8 cellular contexts compared by ENCODE assay signal in genomic region chr3:107208100-107208499, GRCh38.
DNase-seq lines count a peak whose midpoint lies in the region; ATAC-seq and TF ChIP-seq lines count a peak whose summit lies in the region.

No MANE protein-coding gene starts in this region.

- peaks cover 8% of the 10 kb centered on the region for H3K9me1 ChIP-seq in IMR-90 (ENCODE audit: insufficient read depth, low read length)

- H4K20me1 ChIP-seq in IMR-90 (ENCODE audit: insufficient read depth, low read length), result no peaks in the 10 kb centered on the region

- no peak overlapping the region for H2AFZ ChIP-seq in IMR-90 (replicated peaks; ENCODE audit: low read length, poor library complexity)

- no peak for TF ChIP-seq EP300 in transverse colon (IDR thresholded peaks at IDR 0.05; ENCODE audit: low read depth)

- H3K36me3 ChIP-seq in IMR-90 (ENCODE audit: control insufficient read depth, insufficient read depth, low read length) (no peaks in the 10 kb centered on the region), breast epithelium (no peaks in the 10 kb centered on the region), left lung (no peaks in the 10 kb centered on the region), transverse colon (no peaks in the 10 kb centered on the region)

- no peaks in the 10 kb centered on the region for H3K27me3 ChIP-seq in IMR-90 (ENCODE audit: control insufficient read depth, insufficient read depth, low read length)
- no peaks in the 10 kb centered on the region for H3K27me3 ChIP-seq in breast epithelium
- no peaks in the 10 kb centered on the region for H3K27me3 ChIP-seq in left lung
- H3K27me3 ChIP-seq in transverse colon, result no peaks in the 10 kb centered on the region

- H4K5ac ChIP-seq in IMR-90 (ENCODE audit: low read depth, low read length), result no peak overlapping the region

- no peak overlapping the region for H4K8ac ChIP-seq in IMR-90 (ENCODE audit: low read depth in 2 of 2, low read length in 2 of 2)

- H3K14ac ChIP-seq in IMR-90 (replicated peaks; ENCODE audit: low read depth, low read length), result no peak overlapping the region

- H3K79me1 ChIP-seq in IMR-90 (ENCODE audit: low read depth in 1 of 2, low read length in 2 of 2), result 0 out of 4 replicates have a peak, but pooled peaks cover 0 to 3% of the 10 kb centered on the region in 2 experiments

- no TSS peak for BruUV-seq in IMR-90 (replicated peaks; lab: Mats Ljungman, UMichigan)

- peak overlapping the region; percentile 75 for H2BK5ac ChIP-seq in IMR-90 (ENCODE audit: low read depth, low read length, poor library complexity, severe bottlenecking)

- peak; percentile 98 for DNase-seq in A172 (ENCODE audit: low spot score)
- DNase-seq in IMR-90, result peak; percentile 99
- no peak for DNase-seq in breast epithelium (ENCODE audit: low spot score in 2 of 2)
- DNase-seq in left lung, result no peak
- DNase-seq in transverse colon, result no peak
- no peak for DNase-seq in NCI-H146 treated with DMSO at 0.1 percent for 48 hours (lab: John Stamatoyannopoulos, UW; ENCODE audit: unreplicated experiment)
- DNase-seq in NCI-H1048 (lab: John Stamatoyannopoulos, UW), result no peak

- no peak for TF ChIP-seq POLR2A in IMR-90 (IDR thresholded peaks at IDR 0.05; ENCODE audit: low read depth, low read length)
- no peak for TF ChIP-seq POLR2A in breast epithelium (IDR thresholded peaks at IDR 0.05)
- TF ChIP-seq POLR2A in transverse colon (IDR thresholded peaks at IDR 0.05), result no peak

- H2AK9ac ChIP-seq in IMR-90 (replicated peaks; ENCODE audit: low read depth, low read length, poor library complexity), result no peak overlapping the region

- peak overlapping the region; percentile 74; the same call in 1 of the 2 replicates for H3K4me2 ChIP-seq in IMR-90 (ENCODE audit: low read depth, low read length)

- POLR2A ChIA-PET in IMR-90 (lab: Charles Lee; ENCODE audit: unreplicated experiment), result no interaction called here

- no peak overlapping the region for H2AK5ac ChIP-seq in IMR-90 (ENCODE audit: low read depth, low read length)

- H3K27ac ChIP-seq in IMR-90 (ENCODE audit: insufficient read depth, low read length), result peak overlapping the region; percentile 91; the same call in 1 of the 2 replicates
- peak overlapping the region; percentile 2 to 79 for H3K27ac ChIP-seq in breast epithelium
- H3K27ac ChIP-seq in left lung, result peak overlapping the region; percentile 37 to 54
- peak overlapping the region; percentile 42 to 72 (median 68) for H3K27ac ChIP-seq in transverse colon

- in situ Hi-C loops in IMR-90 (cut with MboI; ENCODE audit: low sequenced_read_pairs) (no loop called here), transverse colon (cut with MboI; ENCODE audit: low pct_ligation_motif_present in 1 of 4, low pct_unique_long_range_greater_than_20kb in 1 of 4, low sequenced_read_pairs in 3 of 4) (no loop called here)

- H3K4ac ChIP-seq in IMR-90 (ENCODE audit: low read depth, low read length), result no peak overlapping the region

- H3K18ac ChIP-seq in IMR-90 (ENCODE audit: low read depth, low read length), result peak overlapping the region; percentile 87; the same call in 1 of the 2 replicates

- CTCF ChIA-PET in IMR-90 (lab: Yijun Ruan, JAX), result interaction anchor here (1.0 kb wide), 3 partner anchors 10 to 221 kb away, joined by 3 to 4 read pairs (median 4); no protein-coding TSS in a partner anchor

- no peak for TF ChIP-seq CTCF in IMR-90 (conservative IDR thresholded peaks at IDR 0.05; ENCODE audit: low read depth, low read length)
- no peak for TF ChIP-seq CTCF in breast epithelium (IDR thresholded peaks at IDR 0.05)
- TF ChIP-seq CTCF in left lung (IDR thresholded peaks at IDR 0.05), result no peak
- no peak for TF ChIP-seq CTCF in transverse colon (IDR thresholded peaks at IDR 0.05)

- ATAC-seq in IMR-90 (ENCODE audit: low read depth) (peak; percentile 92), left lung (peak; percentile 91), HG02610 (IDR thresholded peaks at IDR 0.05; ENCODE audit: unreplicated experiment) (no peak)

- dilution Hi-C loops in IMR-90 (cut with HindIII; ENCODE audit: low sequenced_read_pairs, unreplicated experiment), result no loop called here

- no peak overlapping the region for H2BK20ac ChIP-seq in IMR-90 (ENCODE audit: low read depth, low read length)

- no peak overlapping the region for H3K56ac ChIP-seq in IMR-90 (ENCODE audit: extremely low read depth, insufficient read depth, low read length)

- TF ChIP-seq RAD21 in IMR-90 (IDR thresholded peaks at IDR 0.05; ENCODE audit: low read length), result no peak

- no peaks in the 10 kb centered on the region for H3K9me3 ChIP-seq in IMR-90 (ENCODE audit: control insufficient read depth, insufficient read depth, low read length)
- H3K9me3 ChIP-seq in breast epithelium, result no peaks in the 10 kb centered on the region
- no peaks in the 10 kb centered on the region for H3K9me3 ChIP-seq in left lung
- no peaks in the 10 kb centered on the region for H3K9me3 ChIP-seq in transverse colon

- H3K9ac ChIP-seq in IMR-90 (ENCODE audit: low read depth, low read length), result no peak overlapping the region

- no peak overlapping the region for H3K4me3 ChIP-seq in IMR-90 (ENCODE audit: insufficient read depth, low read depth, low read length)
- H3K4me3 ChIP-seq in breast epithelium, result no peak overlapping the region
- no peak overlapping the region for H3K4me3 ChIP-seq in left lung
- H3K4me3 ChIP-seq in transverse colon, result no peak overlapping the region

- H3K23ac ChIP-seq in IMR-90 (ENCODE audit: low read depth, low read length), result no peak overlapping the region

- intact Hi-C loops in IMR-90 (cut with micrococcal nuclease) (no loop called here), breast epithelium (cut with DNase I; ENCODE audit: low total_unique reads) (no loop called here), left lung (cut with DNase I) (no loop called here), transverse colon (cut with DNase I; ENCODE audit: low total_unique reads) (no loop called here)

- peak overlapping the region; percentile 75; the same call in 2 of the 3 replicates for H2BK15ac ChIP-seq in IMR-90 (ENCODE audit: low read depth, low read length)

- peak overlapping the region; percentile 4; the same call in 1 of the 2 replicates for H2BK120ac ChIP-seq in IMR-90 (ENCODE audit: low read depth, low read length)

- H3K4me1 ChIP-seq in IMR-90 (ENCODE audit: control insufficient read depth, insufficient read depth, low read length), result peaks cover 18% of the 10 kb centered on the region
- H3K4me1 ChIP-seq in breast epithelium, result peaks cover 3 to 7% of the 10 kb centered on the region in 2 donors
- peaks cover 4 to 12% of the 10 kb centered on the region in 2 donors for H3K4me1 ChIP-seq in left lung
- peaks cover 0 to 9% (median 4%) of the 10 kb centered on the region in 4 donors for H3K4me1 ChIP-seq in transverse colon

- H4K91ac ChIP-seq in IMR-90 (ENCODE audit: insufficient read depth, low read depth, low read length), result no peak overlapping the region

TF ChIP-seq in IMR-90, 13 proteins besides CTCF, POLR2A, EP300 and RAD21:
- TF ChIP-seq ELK1 (IDR thresholded peaks at IDR 0.05; ENCODE audit: borderline replicate concordance, low read depth, low read length) (no peak), CHD1 (IDR thresholded peaks at IDR 0.05; ENCODE audit: low read depth, low read length) (no peak), RFX5 (IDR thresholded peaks at IDR 0.05; ENCODE audit: low read depth, low read length) (no peak), MAZ (IDR thresholded peaks at IDR 0.05; ENCODE audit: borderline replicate concordance, low read depth, low read length) (peak; percentile 19; the same call in 1 of the 2 replicates), RCOR1 (IDR thresholded peaks at IDR 0.05; ENCODE audit: insufficient replicate concordance, low read length) (no peak), USF2 (IDR thresholded peaks at IDR 0.05; ENCODE audit: low read depth, low read length) (no peak), BHLHE40 (IDR thresholded peaks at IDR 0.05; ENCODE audit: low read depth, low read length) (peak; percentile 37; the same call in 1 of the 2 replicates), SMC3 (IDR thresholded peaks at IDR 0.05; ENCODE audit: low read depth, low read length) (no peak), FOS (IDR thresholded peaks at IDR 0.05; ENCODE audit: low read depth, low read length) (no peak; the same call in 1 of the 2 replicates), MAFK (IDR thresholded peaks at IDR 0.05; ENCODE audit: low read depth, low read length) (peak; percentile 33; the same call in 1 of the 2 replicates), CEBPB (IDR thresholded peaks at IDR 0.05; ENCODE audit: low read depth, low read length) (no peak), MXI1 (IDR thresholded peaks at IDR 0.05; ENCODE audit: borderline replicate concordance, low read depth, low read length) (peak; percentile 25; the same call in 1 of the 2 replicates), NFE2L2 (IDR thresholded peaks at IDR 0.05; ENCODE audit: low read depth, low read length) (no peak)

Comparison
In these comparisons a context has a peak if more than half of its experiments do, and no peak if none do; other contexts are left out.
1. DNase-seq: peak in A172 (single experiment) and IMR-90 (single experiment); none in breast epithelium (0 of 2), left lung (0 of 2), transverse colon (single experiment), NCI-H146 treated with DMSO at 0.1 percent for 48 hours (single experiment) and NCI-H1048 (single experiment).
2. H3K27ac ChIP-seq: peak in every context shown above with its lines; median percentile 91 in IMR-90; 68 in transverse colon; 46 in left lung; 40 in breast epithelium.